In the genomic region with DNA sequence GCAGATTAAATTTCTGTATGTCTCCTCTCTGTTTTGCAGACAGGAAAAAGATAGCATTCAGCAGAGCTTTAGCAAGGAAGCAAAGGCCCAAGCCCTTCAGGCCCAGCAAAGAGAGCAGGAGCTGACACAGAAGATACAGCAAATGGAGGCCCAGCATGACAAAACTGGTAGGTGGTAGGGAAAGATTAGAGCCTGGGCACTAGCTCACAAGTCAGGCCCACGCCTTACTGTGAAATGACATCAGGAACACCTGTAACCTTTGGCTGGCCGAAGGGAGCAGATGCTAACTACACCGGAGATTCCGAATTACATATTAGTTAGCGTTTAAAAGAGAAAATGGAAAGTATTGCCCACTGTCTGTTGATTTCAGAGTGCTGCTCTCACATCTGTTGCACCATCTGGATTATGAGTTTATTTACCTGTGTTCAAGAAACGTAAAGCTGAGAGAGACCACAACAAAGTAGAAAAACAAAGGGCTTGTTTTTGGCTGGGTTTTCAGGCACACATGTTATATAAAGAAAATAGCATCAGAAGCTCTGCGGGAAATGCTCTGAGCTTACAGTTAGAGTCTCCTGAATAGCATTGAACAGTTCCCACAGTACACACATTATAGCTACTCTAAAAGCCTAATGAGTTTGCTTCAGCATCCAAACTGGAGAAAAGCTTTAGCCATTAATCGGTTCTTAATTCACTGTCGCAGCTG, we compare ENCODE assay signal across 16 cellular contexts.
DNase-seq lines count a peak whose midpoint lies in the region; ATAC-seq and TF ChIP-seq lines count a peak whose summit lies in the region.
"Had no signal": no experiment of that assay in that cellular context is flagged by ENCODE, and none has a peak within 500 bp of the region (broad histone marks: within the 10 kb centered on the region; RNA-seq: fewer than 3 reads in every experiment).

No MANE protein-coding gene starts in this region.

- DNase-seq in activated T-cell treated with anti-CD3 and anti-CD28 coated beads, Interleukin-2, amount 50 U/mL, for 24 hours: no peak
- DNase-seq in activated T-cell treated with anti-CD3 and anti-CD28 coated beads, Interleukin-2, amount 50 U/mL, for 48 hours: no peak
- peak; percentile 90 for DNase-seq in NCI-H2171 (lab: John Stamatoyannopoulos, UW)
- no peak for DNase-seq in progenitor cell of endocrine pancreas (ENCODE audit: low spot score, unreplicated experiment)
- DNase-seq in Calu3: no peak
- DNase-seq in stimulated activated CD4-positive, alpha-beta T cell treated with anti-CD3 and anti-CD28 coated beads, Interleukin-4, amount 100 ng/mL, for 1 hour: no peak
- DNase-seq: activated CD4-positive, alpha-beta T cell treated with anti-CD3 and anti-CD28 coated beads for 4 hours; activated gamma-delta T cell; effector memory CD4-positive, alpha-beta T cell; GM23248; PC-3; stimulated activated naive B cell treated with anti-CD40 and anti-IgM and Interleukin-4, amounts not matched to agents 10 μg/mL and 1 μg/mL and 100 μg/mL, for 72 hours; SW 1271; uterus had no signal

- no peaks in the 10 kb centered on the region for H3K9me3 Mint-ChIP-seq in activated T-cell treated with anti-CD3 and anti-CD28 coated beads, Interleukin-2, amount 50 U/mL, for 24 hours
- H3K9me3 Mint-ChIP-seq in brain: peaks cover 0 to 3% (median 0%) of the 10 kb centered on the region in 5 experiments
- no peaks in the 10 kb centered on the region for H3K9me3 Mint-ChIP-seq in progenitor cell of endocrine pancreas (ENCODE audit: low read depth)
- H3K9me3 Mint-ChIP-seq in Calu3 (ENCODE audit: low read depth, unreplicated experiment): no peaks in the 10 kb centered on the region

- ATAC-seq in GM18519 (IDR thresholded peaks at IDR 0.05; ENCODE audit: low FRiP score, unreplicated experiment): no peak
- ATAC-seq: PC-3; stimulated activated naive B cell treated with anti-CD40 and anti-IgM and Interleukin-4, amounts not matched to agents 10 μg/mL and 1 μg/mL and 100 μg/mL, for 72 hours had no signal

- intact Hi-C loops in Calu3 (cut with micrococcal nuclease; ENCODE audit: unreplicated experiment): no loop called here

- TF ChIP-seq CTCF in brain (conservative IDR thresholded peaks at IDR 0.05) (no peak), progenitor cell of endocrine pancreas (IDR thresholded peaks at IDR 0.05; ENCODE audit: unreplicated experiment) (no peak), Calu3 (IDR thresholded peaks at IDR 0.05; ENCODE audit: unreplicated experiment) (no peak)

- H3K27ac Mint-ChIP-seq in activated T-cell treated with anti-CD3 and anti-CD28 coated beads, Interleukin-2, amount 50 U/mL, for 24 hours: peak overlapping the region; percentile 75
- H3K27ac Mint-ChIP-seq in brain: peak overlapping the region in 4 of 5 experiments; percentile 76 to 93 (median 90)
- H3K27ac Mint-ChIP-seq in progenitor cell of endocrine pancreas: peak overlapping the region; percentile 33
- H3K27ac Mint-ChIP-seq in Calu3 (ENCODE audit: unreplicated experiment): no peak overlapping the region
- H3K27ac Mint-ChIP-seq: stimulated activated naive B cell treated with anti-CD40 and anti-IgM and Interleukin-4, amounts not matched to agents 10 μg/mL and 1 μg/mL and 100 μg/mL, for 72 hours had no signal

- H3K4me1 Mint-ChIP-seq in activated T-cell treated with anti-CD3 and anti-CD28 coated beads, Interleukin-2, amount 50 U/mL, for 24 hours (ENCODE audit: low read depth): peaks cover 40% of the 10 kb centered on the region
- H3K4me1 Mint-ChIP-seq in brain (peaks cover 37% of the 10 kb centered on the region), progenitor cell of endocrine pancreas (ENCODE audit: low read depth) (peaks cover 3% of the 10 kb centered on the region), Calu3 (ENCODE audit: low read depth, unreplicated experiment) (no peaks in the 10 kb centered on the region)

- no peak overlapping the region for H3K4me3 Mint-ChIP-seq in activated T-cell treated with anti-CD3 and anti-CD28 coated beads, Interleukin-2, amount 50 U/mL, for 24 hours
- H3K4me3 Mint-ChIP-seq in brain (peak overlapping the region in 2 of 5 experiments; percentile 38 to 71), progenitor cell of endocrine pancreas (ENCODE audit: low read depth) (no peak overlapping the region), Calu3 (ENCODE audit: low read depth, unreplicated experiment) (no peak overlapping the region)
- H3K4me3 Mint-ChIP-seq: stimulated activated naive B cell treated with anti-CD40 and anti-IgM and Interleukin-4, amounts not matched to agents 10 μg/mL and 1 μg/mL and 100 μg/mL, for 72 hours had no signal

- peaks cover 28% of the 10 kb centered on the region for H3K36me3 Mint-ChIP-seq in activated T-cell treated with anti-CD3 and anti-CD28 coated beads, Interleukin-2, amount 50 U/mL, for 24 hours (ENCODE audit: low read depth)
- H3K36me3 Mint-ChIP-seq in brain (peaks cover 26% of the 10 kb centered on the region), progenitor cell of endocrine pancreas (ENCODE audit: insufficient read depth) (peaks cover 9% of the 10 kb centered on the region), Calu3 (ENCODE audit: insufficient read depth, unreplicated experiment) (no peaks in the 10 kb centered on the region)

- H3K27me3 Mint-ChIP-seq in activated T-cell treated with anti-CD3 and anti-CD28 coated beads, Interleukin-2, amount 50 U/mL, for 24 hours: no peaks in the 10 kb centered on the region
- H3K27me3 Mint-ChIP-seq in brain: peaks cover 4% of the 10 kb centered on the region
- no peaks in the 10 kb centered on the region for H3K27me3 Mint-ChIP-seq in progenitor cell of endocrine pancreas
- H3K27me3 Mint-ChIP-seq in Calu3 (ENCODE audit: unreplicated experiment): no peaks in the 10 kb centered on the region
- H3K27me3 Mint-ChIP-seq: stimulated activated naive B cell treated with anti-CD40 and anti-IgM and Interleukin-4, amounts not matched to agents 10 μg/mL and 1 μg/mL and 100 μg/mL, for 72 hours had no signal

- no TSS peak for BruUV-seq in Calu3 (replicated peaks; lab: Mats Ljungman, UMichigan)

- CTCF ChIA-PET in Calu3 (lab: Charles Lee): no interaction called here
